In genomic region chr20:3409417-3409816, GRCh38 we compare ENCODE assay signal across 10 cellular contexts. TPM values are rescaled to one million over a fixed set of nuclear protein-coding genes. Genes with fewer than 3 reads are reported as not detected.
DNase-seq lines count a peak whose midpoint lies in the region; ATAC-seq and TF ChIP-seq lines count a peak whose summit lies in the region.
"Had no signal": no experiment of that assay in that cellular context is flagged by ENCODE, and none has a peak within 500 bp of the region (broad histone marks: within the 10 kb centered on the region; RNA-seq: fewer than 3 reads in every experiment).

No MANE protein-coding gene starts in this region.

- no peak for TF ChIP-seq EP300 in esophagus muscularis mucosa (IDR thresholded peaks at IDR 0.05)

- TF ChIP-seq CTCF in HFFc6 (IDR thresholded peaks at IDR 0.05), result no peak
- no peak for TF ChIP-seq CTCF in esophagus muscularis mucosa (IDR thresholded peaks at IDR 0.05)
- no peak for TF ChIP-seq CTCF in psoas muscle (IDR thresholded peaks at IDR 0.05)

- intact Hi-C loops in esophagus muscularis mucosa (cut with DNase I), result loop anchor here (5.0 kb wide), 1 partner anchor 63 kb away; the partner anchor contains the start of gene ATRN
- intact Hi-C loops in psoas muscle (cut with DNase I), result loop anchor here (5.0 kb wide), 1 partner anchor 63 kb away; the partner anchor contains the start of gene ATRN (in 2 of the 2)

- peak overlapping the region; percentile 94 for H3K4me3 Mint-ChIP-seq in T-helper 1 cell treated with Interleukin-12 subunit alpha and Interleukin-12 subunit beta and Interleukin-4 antibody, amounts not matched to agents 30 μg/mL and 1 μg/mL, for 36 hours
- H3K4me3 Mint-ChIP-seq in HFFc6, result peak overlapping the region; percentile 92

- DNase-seq in T-helper 1 cell (no peak), HFFc6 (no peak), esophagus muscularis mucosa (ENCODE audit: extremely low spot score) (no peak), psoas muscle (no peak), NCI-H2029 (lab: John Stamatoyannopoulos, UW) (no peak)
- DNase-seq: DND-41 had no signal

- peaks cover 28% of the 10 kb centered on the region for H3K4me1 Mint-ChIP-seq in T-helper 1 cell treated with Interleukin-12 subunit alpha and Interleukin-12 subunit beta and Interleukin-4 antibody, amounts not matched to agents 30 μg/mL and 1 μg/mL, for 36 hours (ENCODE audit: low read depth)
- peaks cover 29% of the 10 kb centered on the region for H3K4me1 Mint-ChIP-seq in HFFc6 (ENCODE audit: low read depth)

- H3K36me3 ChIP-seq in esophagus muscularis mucosa (no peaks in the 10 kb centered on the region), psoas muscle (ENCODE audit: insufficient read depth in 1 of 2, low read depth in 1 of 2) (no peaks in the 10 kb centered on the region)

- peaks cover 35% of the 10 kb centered on the region for H3K27me3 Mint-ChIP-seq in T-helper 1 cell treated with Interleukin-12 subunit alpha and Interleukin-12 subunit beta and Interleukin-4 antibody, amounts not matched to agents 30 μg/mL and 1 μg/mL, for 36 hours (ENCODE audit: low read depth)
- peaks cover 2% of the 10 kb centered on the region; the same call in 1 of the 2 replicates for H3K27me3 Mint-ChIP-seq in HFFc6 (ENCODE audit: insufficient read depth)

- H3K27ac ChIP-seq in esophagus muscularis mucosa (replicated peaks in 1 of 4) (peak overlapping the region; percentile 94 to 97 (median 95)), psoas muscle (no peak overlapping the region)
- H3K27ac ChIP-seq: KMS-11 had no signal

- TF ChIP-seq POLR2A in esophagus muscularis mucosa (IDR thresholded peaks at IDR 0.05; ENCODE audit: low read depth), result no peak
- TF ChIP-seq POLR2A in GM18505 (IDR thresholded peaks at IDR 0.05; ENCODE audit: borderline replicate concordance, extremely low read depth, insufficient read depth, insufficient read length), result no peak

- ATAC-seq in psoas muscle, result no peak
- ATAC-seq in GM18505 (IDR thresholded peaks at IDR 0.05; ENCODE audit: unreplicated experiment), result no peak
- no peak for ATAC-seq in HG03108 (IDR thresholded peaks at IDR 0.05; ENCODE audit: unreplicated experiment)

- H3K4me1 ChIP-seq in esophagus muscularis mucosa, result peaks cover 15 to 31% (median 29%) of the 10 kb centered on the region in 4 donors
- no peaks in the 10 kb centered on the region for H3K4me1 ChIP-seq in psoas muscle

- WGBS in esophagus muscularis mucosa, result 99% methylated on average over 10 of the region's 10 CpGs
- WGBS in psoas muscle, 3 donors, result 96 to 98% (median 97%) methylated on average over 10 of the region's 10 CpGs

- H3K9me3 ChIP-seq in esophagus muscularis mucosa, result no peaks in the 10 kb centered on the region
- no peaks in the 10 kb centered on the region for H3K9me3 ChIP-seq in psoas muscle

- no peak overlapping the region for H3K27ac Mint-ChIP-seq in T-helper 1 cell treated with Interleukin-12 subunit alpha and Interleukin-12 subunit beta and Interleukin-4 antibody, amounts not matched to agents 30 μg/mL and 1 μg/mL, for 36 hours
- no peak overlapping the region for H3K27ac Mint-ChIP-seq in HFFc6

- H3K27me3 ChIP-seq in esophagus muscularis mucosa (no peaks in the 10 kb centered on the region), psoas muscle (ENCODE audit: insufficient read depth in 3 of 3, low read length in 2 of 3) (no peaks in the 10 kb centered on the region)

- H3K9me3 Mint-ChIP-seq in T-helper 1 cell treated with Interleukin-12 subunit alpha and Interleukin-12 subunit beta and Interleukin-4 antibody, amounts not matched to agents 30 μg/mL and 1 μg/mL, for 36 hours, result peaks cover 3% of the 10 kb centered on the region
- H3K9me3 Mint-ChIP-seq in HFFc6, result no peaks in the 10 kb centered on the region

- peaks cover 1% of the 10 kb centered on the region for H3K36me3 Mint-ChIP-seq in T-helper 1 cell treated with Interleukin-12 subunit alpha and Interleukin-12 subunit beta and Interleukin-4 antibody, amounts not matched to agents 30 μg/mL and 1 μg/mL, for 36 hours (ENCODE audit: low read depth)
- H3K36me3 Mint-ChIP-seq in HFFc6 (ENCODE audit: low read depth), result no peaks in the 10 kb centered on the region

- H3K4me3 ChIP-seq in esophagus muscularis mucosa (peak overlapping the region; percentile 91 to 99 (median 96)), psoas muscle (peak overlapping the region; percentile 75)

RNA-seq across cellular contexts. Expression of gene DNAAF9, which starts 1.9 kb away (rescaled TPM):
- total RNA-seq in HFFc6 (2021; fragmentation: NEBNext Ultra II Directional; extraction: Animal tissue kit (Norgen Biotek cat#: 25700)), result 10 to 100 TPM; 11.7 to 15.5 (median 12.9) TPM
- total RNA-seq in esophagus muscularis mucosa (10 to 100 TPM; 29.5 to 51.9 (median 41.4) TPM), psoas muscle (10 to 100 TPM; 17.2 to 27.0 (median 21.5) TPM)
- polyA plus RNA-seq in psoas muscle, result 1 to 10 TPM; 5.4 to 7.9 (median 7.1) TPM
